In the genomic region with DNA sequence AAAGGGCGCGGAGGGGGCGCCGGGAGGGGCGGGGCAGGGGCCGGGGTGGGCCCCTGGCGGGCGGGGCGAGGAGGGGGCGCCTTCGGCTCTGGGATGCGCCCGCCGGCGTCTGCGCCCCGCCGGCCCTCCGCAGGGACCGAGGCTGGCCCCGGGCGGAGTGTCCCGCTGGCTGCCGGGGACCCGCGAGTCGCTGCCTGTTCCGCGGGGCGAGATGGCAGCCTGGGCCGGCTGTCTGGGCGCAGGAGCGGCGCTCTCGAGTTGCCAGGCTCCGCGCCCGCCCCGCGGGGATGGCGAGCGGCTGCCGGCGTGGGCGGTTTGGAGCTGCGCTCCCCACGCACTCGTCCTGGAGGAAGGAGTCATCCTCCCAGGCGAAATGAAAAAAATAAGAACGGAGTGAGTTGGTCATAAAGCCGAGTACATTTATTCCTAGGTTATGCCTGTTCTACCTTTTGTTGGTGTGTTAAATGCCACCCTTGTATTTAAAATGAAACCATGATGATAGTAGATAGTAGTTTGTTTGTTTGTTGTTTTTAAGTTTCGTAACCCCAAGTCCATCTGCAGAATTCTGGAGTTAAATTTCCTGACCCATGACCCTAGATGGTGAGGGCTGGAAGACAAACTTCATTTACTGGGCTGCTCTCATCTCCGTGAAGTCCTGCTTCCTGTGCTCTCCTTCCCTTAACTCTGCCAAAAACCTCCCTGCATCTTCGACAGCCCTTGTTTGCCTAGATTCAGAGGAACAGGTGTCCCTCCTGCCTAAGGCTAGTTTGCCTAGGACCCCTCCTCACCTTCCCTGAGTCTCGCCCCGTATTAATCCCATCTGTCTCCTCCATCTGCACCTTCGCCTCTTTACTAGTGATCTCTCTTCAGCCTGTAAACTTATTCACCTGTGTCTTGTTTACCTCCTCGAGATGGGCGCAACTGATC, we compare ENCODE assay signal across 8 cellular contexts. TPM values are rescaled to one million over a fixed set of nuclear protein-coding genes. Genes with fewer than 3 reads are reported as not detected.
A peak's percentile ranks its signal among the peaks of the same experiment; 100 is the strongest.
DNase-seq lines count a peak whose midpoint lies in the region; ATAC-seq and TF ChIP-seq lines count a peak whose summit lies in the region.

No MANE protein-coding gene starts in this region.

- intact Hi-C loops in heart right ventricle (cut with DNase I): no loop called here
- intact Hi-C loops in posterior vena cava (cut with DNase I): loop anchor here in 1 of 2 donors (5.0 kb wide), 1 partner anchor 77 kb away; no protein-coding TSS in a partner anchor

- H3K9me3 Mint-ChIP-seq in CD4-positive, CD25-positive, alpha-beta regulatory T cell: peaks cover 0 to 2% (median 0%) of the 10 kb centered on the region in 7 donors
- no peaks in the 10 kb centered on the region for H3K9me3 Mint-ChIP-seq in activated naive CD8-positive, alpha-beta T cell (ENCODE audit: low read depth)

- H3K27ac ChIP-seq in CD4-positive, CD25-positive, alpha-beta regulatory T cell (ENCODE audit: insufficient read depth, low read length, poor library complexity, severe bottlenecking): no peak overlapping the region
- peak overlapping the region; percentile 64 to 87 (median 82) for H3K27ac ChIP-seq in heart right ventricle

- H3K4me3 Mint-ChIP-seq in CD4-positive, CD25-positive, alpha-beta regulatory T cell: peak overlapping the region; percentile 61 to 96 (median 74)
- H3K4me3 Mint-ChIP-seq in activated naive CD8-positive, alpha-beta T cell: peak overlapping the region; percentile 85

- H3K36me3 Mint-ChIP-seq in CD4-positive, CD25-positive, alpha-beta regulatory T cell: no peaks in the 10 kb centered on the region
- H3K36me3 Mint-ChIP-seq in activated naive CD8-positive, alpha-beta T cell: no peaks in the 10 kb centered on the region

- peaks cover 34% of the 10 kb centered on the region for H3K27me3 Mint-ChIP-seq in CD4-positive, CD25-positive, alpha-beta regulatory T cell
- H3K27me3 Mint-ChIP-seq in activated naive CD8-positive, alpha-beta T cell: peaks cover 22% of the 10 kb centered on the region

- peaks cover 11 to 20% (median 12%) of the 10 kb centered on the region in 4 donors for H3K4me1 Mint-ChIP-seq in CD4-positive, CD25-positive, alpha-beta regulatory T cell
- H3K4me1 Mint-ChIP-seq in activated naive CD8-positive, alpha-beta T cell (ENCODE audit: low read depth): peaks cover 11% of the 10 kb centered on the region

- TF ChIP-seq CTCF in heart right ventricle (IDR thresholded peaks at IDR 0.05): no peak

- H3K27me3 ChIP-seq in CD4-positive, CD25-positive, alpha-beta regulatory T cell (ENCODE audit: control insufficient read depth, insufficient read depth, low read length): peaks cover 26% of the 10 kb centered on the region
- H3K27me3 ChIP-seq in heart right ventricle: peaks cover 0 to 72% (median 8%) of the 10 kb centered on the region in 7 donors

- H3K9me3 ChIP-seq in CD4-positive, CD25-positive, alpha-beta regulatory T cell (ENCODE audit: control insufficient read depth in 2 of 2, low read length in 2 of 2): no peaks in the 10 kb centered on the region
- no peaks in the 10 kb centered on the region for H3K9me3 ChIP-seq in heart right ventricle

- no peaks in the 10 kb centered on the region for H3K36me3 ChIP-seq in CD4-positive, CD25-positive, alpha-beta regulatory T cell (ENCODE audit: control insufficient read depth, insufficient read depth, low read length)
- no peaks in the 10 kb centered on the region for H3K36me3 ChIP-seq in heart right ventricle

- peaks cover 17% of the 10 kb centered on the region for H3K4me1 ChIP-seq in CD4-positive, CD25-positive, alpha-beta regulatory T cell (ENCODE audit: control insufficient read depth, insufficient read depth, low read length, poor library complexity, severe bottlenecking)
- H3K4me1 ChIP-seq in heart right ventricle: peaks cover 0 to 20% (median 13%) of the 10 kb centered on the region in 9 donors

- peak in 1 of 2 donors; percentile 12 for ATAC-seq in CD4-positive, CD25-positive, alpha-beta regulatory T cell (ENCODE audit: low read depth in 2 of 2)
- ATAC-seq in heart right ventricle (peak in 7 of 8 donors; percentile 2 to 56 (median 31)), GM21529 (IDR thresholded peaks at IDR 0.05; ENCODE audit: unreplicated experiment) (no peak), HG02610 (IDR thresholded peaks at IDR 0.05; ENCODE audit: unreplicated experiment) (no peak), GM21576 (IDR thresholded peaks at IDR 0.05; ENCODE audit: unreplicated experiment) (no peak)

- peak in 1 of 3 donors; percentile 25 for DNase-seq in CD4-positive, CD25-positive, alpha-beta regulatory T cell
- peak; percentile 9 for DNase-seq in NCI-H1105 treated with DMSO at 0.1 percent for 48 hours (lab: John Stamatoyannopoulos, UW)
- peak in 1 of 2 donors; percentile 40 for DNase-seq in heart right ventricle
- DNase-seq in posterior vena cava (ENCODE audit: low spot score): peak; percentile 81

- H3K4me3 ChIP-seq in CD4-positive, CD25-positive, alpha-beta regulatory T cell (ENCODE audit: low read depth, low read length): peak overlapping the region; percentile 86
- peak overlapping the region; percentile 44 to 87 (median 71) for H3K4me3 ChIP-seq in heart right ventricle

- WGBS in heart right ventricle, 2 donors: 8 to 13% methylated on average over 37 to 57 of the region's 59 CpGs

- peak overlapping the region in 2 of 3 donors; percentile 61 to 86 for H3K27ac Mint-ChIP-seq in CD4-positive, CD25-positive, alpha-beta regulatory T cell
- no peak overlapping the region for H3K27ac Mint-ChIP-seq in activated naive CD8-positive, alpha-beta T cell

RNA-seq across cellular contexts. Expression of a gene that starts 32.8 kb away (rescaled TPM):
- total RNA-seq in CD4-positive, CD25-positive, alpha-beta regulatory T cell: 331 TPM
- polyA plus RNA-seq in CD4-positive, CD25-positive, alpha-beta regulatory T cell: 100 to 1,000 TPM; 393 to 507 (median 480) TPM
- total RNA-seq in heart right ventricle (100 to 1,000 TPM; 142 to 176 (median 157) TPM), posterior vena cava (100 to 1,000 TPM; 138 to 139 TPM)
- 100 to 1,000 TPM in 1 of 2 donors, 10 to 100 TPM in 1; 63.2 to 386 TPM for polyA plus RNA-seq in heart right ventricle

RNA-seq across cellular contexts. Expression of a gene that starts 54.7 kb away (rescaled TPM):
- total RNA-seq in CD4-positive, CD25-positive, alpha-beta regulatory T cell: not detected
- polyA plus RNA-seq in CD4-positive, CD25-positive, alpha-beta regulatory T cell: not detected
- total RNA-seq in heart right ventricle (not detected), posterior vena cava (not detected)
- polyA plus RNA-seq in heart right ventricle: not detected

Comparison
In these comparisons a context has a peak if more than half of its experiments do, and no peak if none do; other contexts are left out.
1. ATAC-seq: peak in heart right ventricle (7 of 8); none in GM21529 (single experiment), HG02610 (single experiment) and GM21576 (single experiment).